8 cellular contexts compared by ENCODE assay signal in the genomic region with DNA sequence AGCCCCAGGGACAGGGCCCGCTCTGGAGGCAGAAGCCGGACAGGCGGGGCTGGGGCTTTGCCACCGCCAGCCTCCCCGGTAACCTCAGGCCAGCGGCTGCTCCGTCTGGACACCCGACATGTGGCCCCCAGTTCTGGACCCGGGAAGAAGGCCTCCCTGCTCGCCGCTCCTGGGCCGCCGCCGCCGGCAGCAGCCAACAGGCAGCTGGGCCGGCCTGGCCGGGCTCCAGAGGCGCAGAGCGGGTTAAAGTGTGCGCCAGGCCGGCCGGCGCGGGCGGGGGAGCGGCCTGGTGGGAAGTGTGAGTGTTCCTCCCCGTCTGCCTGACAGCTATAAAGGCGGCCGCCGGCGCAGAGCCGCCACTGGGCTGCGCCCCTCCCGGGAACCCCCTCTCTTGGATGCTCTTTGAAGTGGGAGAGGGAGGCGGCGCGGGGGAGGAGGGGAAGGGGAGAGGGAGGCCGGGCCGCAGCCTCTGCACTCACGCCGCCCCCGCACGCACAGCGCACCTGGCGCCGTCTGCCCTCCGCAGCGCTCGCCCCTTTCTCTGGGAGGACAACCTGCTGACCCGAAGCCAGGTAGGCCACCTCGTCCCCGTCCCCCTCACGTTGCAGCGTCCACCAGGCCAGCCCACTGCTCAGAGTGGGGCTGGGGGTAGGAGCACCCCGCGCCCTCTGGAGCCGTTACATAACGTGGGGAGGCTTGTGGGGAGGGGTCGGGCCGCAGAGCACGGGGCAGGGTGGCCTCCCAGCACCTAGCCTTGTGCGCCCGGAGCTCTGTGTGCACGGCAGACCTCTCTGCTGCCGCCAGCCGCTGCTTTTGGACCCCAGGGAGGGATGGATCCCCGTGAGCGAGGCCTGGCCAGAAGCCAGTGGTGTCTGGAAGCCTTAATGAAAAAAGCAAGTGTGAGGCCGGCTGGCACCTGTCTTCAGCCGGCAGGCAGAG. TPM values are rescaled to one million over a fixed set of nuclear protein-coding genes. Genes with fewer than 3 reads are reported as not detected.
DNase-seq lines count a peak whose midpoint lies in the region; ATAC-seq and TF ChIP-seq lines count a peak whose summit lies in the region.

ADAMTSL2 (plus strand) TSS at position 359 of the 939 bp plus-strand sequence. CDS start 2,009 bp downstream, outside the sequence.

- TF ChIP-seq CTCF in DND-41 (IDR thresholded peaks at IDR 0.05; ENCODE audit: borderline replicate concordance, extremely low read depth, low read length, poor library complexity, severe bottlenecking) (no peak), sigmoid colon (IDR thresholded peaks at IDR 0.05) (no peak)

- no peak within 1 kb of the TSS for H3K4me2 ChIP-seq in DND-41 (ENCODE audit: insufficient read depth, low read length)

- TF ChIP-seq POLR2A in sigmoid colon (IDR thresholded peaks at IDR 0.05) = no peak

- no peak within 1 kb of the TSS for H3K9ac ChIP-seq in DND-41 (ENCODE audit: low read depth, low read length)

- no peaks in the 10 kb centered on the region for H3K79me2 ChIP-seq in DND-41 (ENCODE audit: insufficient read depth, low read length)

- H3K4me3 ChIP-seq in DND-41 (ENCODE audit: low read depth in 1 of 2, low read length in 2 of 2) (no peak within 1 kb of the TSS), sigmoid colon (peak within 1 kb of the TSS; percentile 31 to 57 (median 48))

- H3K27ac ChIP-seq in DND-41 (ENCODE audit: low read length) (no peak within 1 kb of the TSS), sigmoid colon (peak within 1 kb of the TSS; percentile 61 to 70 (median 66))

- no peak for TF ChIP-seq EP300 in sigmoid colon (IDR thresholded peaks at IDR 0.05)

- H3K4me3 Mint-ChIP-seq in activated naive CD8-positive, alpha-beta T cell treated with anti-CD3 and anti-CD28 coated beads, Interleukin-2, amount 10 ng/mL, durations not matched to agents 7 days and 5 days = no peak within 1 kb of the TSS

- peaks cover 9% of the 10 kb centered on the region; the same call in 1 of the 2 replicates for H4K20me1 ChIP-seq in DND-41 (ENCODE audit: insufficient read depth, low read length)

- H3K27ac Mint-ChIP-seq in activated naive CD8-positive, alpha-beta T cell treated with anti-CD3 and anti-CD28 coated beads, Interleukin-2, amount 10 ng/mL, durations not matched to agents 7 days and 5 days = no peak within 1 kb of the TSS

- no peaks in the 10 kb centered on the region for H3K9me3 Mint-ChIP-seq in activated naive CD8-positive, alpha-beta T cell treated with anti-CD3 and anti-CD28 coated beads, Interleukin-2, amount 10 ng/mL, durations not matched to agents 7 days and 5 days

- H3K4me1 ChIP-seq in DND-41 (ENCODE audit: insufficient read depth, low read length) (0 out of 2 replicates have a peak, but pooled peaks cover 6% of the 10 kb centered on the region), sigmoid colon (peaks cover 0 to 47% (median 30%) of the 10 kb centered on the region in 4 donors)

- peaks cover 30% of the 10 kb centered on the region for H3K27me3 ChIP-seq in DND-41 (ENCODE audit: insufficient read depth, low read length, poor library complexity)
- H3K27me3 ChIP-seq in sigmoid colon = no peaks in the 10 kb centered on the region

- ATAC-seq in DND-41 (ENCODE audit: insufficient read depth, low read depth) = peak; percentile 79
- peak; percentile 28 for ATAC-seq in activated naive CD8-positive, alpha-beta T cell treated with anti-CD3 and anti-CD28 coated beads, Interleukin-2, amount 10 ng/mL, durations not matched to agents 7 days and 5 days (ENCODE audit: low read depth)
- ATAC-seq in GM19023 (IDR thresholded peaks at IDR 0.05; ENCODE audit: unreplicated experiment) = no peak
- ATAC-seq in HG03571 (IDR thresholded peaks at IDR 0.05; ENCODE audit: unreplicated experiment) = no peak

- peaks cover 4% of the 10 kb centered on the region for H3K4me1 Mint-ChIP-seq in activated naive CD8-positive, alpha-beta T cell treated with anti-CD3 and anti-CD28 coated beads, Interleukin-2, amount 10 ng/mL, durations not matched to agents 7 days and 5 days

- H3K36me3 ChIP-seq in DND-41 (ENCODE audit: insufficient read depth, low read length) (no peaks in the 10 kb centered on the region), sigmoid colon (no peaks in the 10 kb centered on the region)

- H3K36me3 Mint-ChIP-seq in activated naive CD8-positive, alpha-beta T cell treated with anti-CD3 and anti-CD28 coated beads, Interleukin-2, amount 10 ng/mL, durations not matched to agents 7 days and 5 days = no peaks in the 10 kb centered on the region

- POLR2A ChIA-PET in activated naive CD8-positive, alpha-beta T cell treated with anti-CD3 and anti-CD28 coated beads, Interleukin-2, amount 10 ng/mL, durations not matched to agents 7 days and 5 days (lab: Charles Lee) = no interaction called here

- WGBS in sigmoid colon, 2 donors = 2 to 4% methylated on average over 70 of the region's 70 CpGs

- H2AFZ ChIP-seq in DND-41 (ENCODE audit: low read depth, low read length) = no peak within 1 kb of the TSS

- intact Hi-C loops in sigmoid colon (cut with DNase I) = loop anchor here (2.0 to 5.0 kb wide), 2 partner anchors 53 to 460 kb away; no protein-coding TSS in a partner anchor

- H3K9me3 ChIP-seq in DND-41 (ENCODE audit: insufficient read depth, low read length, severe bottlenecking) = no peaks in the 10 kb centered on the region
- H3K9me3 ChIP-seq in sigmoid colon = no peaks in the 10 kb centered on the region

- DNase-seq in DND-41 (peak; percentile 69), NCI-H2107 treated with DMSO at 0.1 percent for 48 hours (lab: John Stamatoyannopoulos, UW; ENCODE audit: unreplicated experiment) (peak; percentile 79), hippocampal formation (lab: John Stamatoyannopoulos, UW) (peak; percentile 46 to 62), sigmoid colon (peak; percentile 87), HPDE6-E6E7 (ENCODE audit: extremely low spot score) (no peak)
- DNase-seq in activated naive CD8-positive, alpha-beta T cell treated with anti-CD3 and anti-CD28 coated beads, Interleukin-2, amount 10 ng/mL, durations not matched to agents 7 days and 5 days = no peak

- H3K27me3 Mint-ChIP-seq in activated naive CD8-positive, alpha-beta T cell treated with anti-CD3 and anti-CD28 coated beads, Interleukin-2, amount 10 ng/mL, durations not matched to agents 7 days and 5 days = peaks cover 23% of the 10 kb centered on the region

RNA-seq across cellular contexts. Expression of gene ADAMTSL2, which starts in this region (rescaled TPM):
- total RNA-seq in activated naive CD8-positive, alpha-beta T cell treated with anti-CD3 and anti-CD28 coated beads, Interleukin-2, amount 10 ng/mL, durations not matched to agents 7 days and 5 days = under 1 TPM; 0.17 to 0.20 TPM
- 1 to 10 TPM in 2 of 4 donors, under 1 TPM in 2; 0.33 to 4.2 (median 0.94) TPM for total RNA-seq in sigmoid colon
- 1 to 10 TPM in 1 of 3 donors, under 1 TPM in 2; 0.46 to 1.8 (median 0.60) TPM for polyA plus RNA-seq in sigmoid colon

Comparison
In these comparisons a context has a peak if more than half of its experiments do, and no peak if none do; other contexts are left out.
1. Peak in ATAC-seq in activated naive CD8-positive, alpha-beta T cell treated with anti-CD3 and anti-CD28 coated beads, Interleukin-2, amount 10 ng/mL, durations not matched to agents 7 days and 5 days; RNA of the gene not detected or under 1 TPM.
2. DNase-seq: peak in DND-41 (single experiment), NCI-H2107 treated with DMSO at 0.1 percent for 48 hours (single experiment), hippocampal formation (2 of 2) and sigmoid colon (single experiment); none in activated naive CD8-positive, alpha-beta T cell treated with anti-CD3 and anti-CD28 coated beads, Interleukin-2, amount 10 ng/mL, durations not matched to agents 7 days and 5 days (single experiment) and HPDE6-E6E7 (single experiment).
3. H3K4me3 ChIP-seq: peak in sigmoid colon (4 of 4); none in DND-41 (0 of 2).